1 cellular context compared by ENCODE assay signal in genomic region chr1:84842748-84843231, GRCh38.
TF ChIP-seq lines count a peak whose summit lies in the region.

No MANE protein-coding gene starts in this region.

TF ChIP-seq in WTC11, 78 proteins besides CTCF, POLR2A, EP300 and RAD21 (continued from another document):
- no peak for TF ChIP-seq AR (CRISPR knock-in tag; IDR thresholded peaks at IDR 0.05)
- TF ChIP-seq GABPB1 (CRISPR knock-in tag; IDR thresholded peaks at IDR 0.05): no peak
- TF ChIP-seq IRF2 (CRISPR knock-in tag; IDR thresholded peaks at IDR 0.05; ENCODE audit: borderline replicate concordance, low read depth): no peak
- TF ChIP-seq ZNF416 (CRISPR knock-in tag; IDR thresholded peaks at IDR 0.05): no peak
